Comparison of ENCODE assay signal across 16 cellular contexts in the genomic region with DNA sequence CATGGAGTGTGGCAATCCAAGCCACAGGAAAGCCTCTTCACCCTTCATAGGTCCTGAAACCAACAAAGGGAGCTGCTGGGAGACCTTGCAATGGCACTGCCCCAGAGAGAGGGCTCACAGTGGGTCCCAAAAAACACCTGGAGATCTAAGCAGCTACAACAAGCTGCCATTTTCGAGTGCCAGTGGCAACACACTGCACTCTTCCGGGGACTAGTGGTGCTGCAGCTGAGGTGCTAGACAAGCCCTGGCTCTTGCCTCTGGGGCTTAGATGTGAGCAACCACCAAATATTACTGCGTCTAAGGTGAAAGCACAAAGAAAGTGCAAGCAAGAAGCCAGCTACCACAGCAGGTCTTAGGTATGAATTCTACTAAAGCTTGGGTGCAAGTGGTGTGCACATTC.
DNase-seq lines count a peak whose midpoint lies in the region; ATAC-seq, FAIRE-seq and TF ChIP-seq lines count a peak whose summit lies in the region.
"Had no signal": no experiment of that assay in that cellular context is flagged by ENCODE, and none has a peak within 500 bp of the region (broad histone marks: within the 10 kb centered on the region; RNA-seq: fewer than 3 reads in every experiment).

No MANE protein-coding gene starts in this region.

- intact Hi-C loops in prostate gland (cut with DNase I) = no loop called here

- in situ Hi-C loops in GM13977 (cut with MboI; ENCODE audit: low pct_unique_long_range_greater_than_20kb, low sequenced_read_pairs, unreplicated experiment) = no loop called here

- no peaks in the 10 kb centered on the region for H3K4me1 ChIP-seq in prostate gland (replicated peaks)
- H3K4me1 ChIP-seq: pancreas had no signal

- H3K27me3 ChIP-seq in bronchial epithelial cell (ENCODE audit: control insufficient read depth, insufficient read depth, low read length) (no peaks in the 10 kb centered on the region), prostate gland (replicated peaks; ENCODE audit: insufficient read depth) (no peaks in the 10 kb centered on the region)
- H3K27me3 ChIP-seq: pancreas had no signal

- TF ChIP-seq CTCF in C4-2B (conservative IDR thresholded peaks at IDR 0.05) (peak; percentile 38), GM13977 (IDR thresholded peaks at IDR 0.05; ENCODE audit: extremely low read depth, insufficient read depth, missing control alignments) (peak; percentile 23), LNCAP (IDR thresholded peaks at IDR 0.05) (peak; percentile 44), bronchial epithelial cell (IDR thresholded peaks at IDR 0.05; ENCODE audit: insufficient read depth, low read length, severe bottlenecking) (peak; percentile 15), prostate gland (IDR thresholded peaks at IDR 0.05) (no peak)

- H3K36me3 ChIP-seq in bronchial epithelial cell (ENCODE audit: control insufficient read depth, insufficient read depth, low read length) (no peaks in the 10 kb centered on the region), prostate gland (no peaks in the 10 kb centered on the region)
- H3K36me3 ChIP-seq: pancreas had no signal

- FAIRE-seq in bronchial epithelial cell (lab: Jason Lieb, UNC) = no peak
- FAIRE-seq: pancreas, RCC 7860, urothelium cell line had no signal

- WGBS in prostate gland = 85% methylated on average over 3 of the region's 3 CpGs

- no peak overlapping the region for H3K4me3 ChIP-seq in bronchial epithelial cell (ENCODE audit: low read depth, low read length)
- no peak overlapping the region for H3K4me3 ChIP-seq in prostate gland
- H3K4me3 ChIP-seq: pancreas had no signal

- DNase-seq in GM13977 (ENCODE audit: low spot score) = no peak
- no peak for DNase-seq in bronchial epithelial cell (ENCODE audit: low read depth)
- DNase-seq in prostate gland (ENCODE audit: low spot score) = no peak
- DNase-seq in NOMO-1 treated with dmso at 0.1 percent for 144 hours (lab: John Stamatoyannopoulos, UW; ENCODE audit: unreplicated experiment) = no peak
- DNase-seq: activated CD4-positive, alpha-beta T cell treated with anti-CD3 and anti-CD28 coated beads, Interleukin-2, amount 50 U/mL, for 48 hours; activated naive CD4-positive, alpha-beta T cell treated with anti-CD3 and anti-CD28 coated beads, Interleukin-2, amount 50 U/mL, for 16 hours; CD4-positive, alpha-beta memory T cell; EL; NCI-H526 treated with DMSO at 0.1 percent for 48 hours had no signal

- TF ChIP-seq POLR2A in prostate gland (IDR thresholded peaks at IDR 0.05) = no peak

- ATAC-seq in HG03521 (IDR thresholded peaks at IDR 0.05; ENCODE audit: unreplicated experiment) (no peak), GM19395 (IDR thresholded peaks at IDR 0.05; ENCODE audit: unreplicated experiment) (no peak)

- H3K27ac ChIP-seq in C4-2B (no peak overlapping the region), prostate gland (no peak overlapping the region)
- H3K27ac ChIP-seq: pancreas had no signal

- no peaks in the 10 kb centered on the region for H3K9me3 ChIP-seq in prostate gland
- H3K9me3 ChIP-seq: pancreas had no signal

Comparison
In these comparisons a context has a peak if more than half of its experiments do, and no peak if none do; other contexts are left out.
1. CTCF ChIP-seq: peak in C4-2B (single experiment), GM13977 (single experiment), LNCAP (single experiment) and bronchial epithelial cell (single experiment); none in prostate gland (0 of 4).